ENCODE assay signal across 8 cellular contexts in the genomic region with DNA sequence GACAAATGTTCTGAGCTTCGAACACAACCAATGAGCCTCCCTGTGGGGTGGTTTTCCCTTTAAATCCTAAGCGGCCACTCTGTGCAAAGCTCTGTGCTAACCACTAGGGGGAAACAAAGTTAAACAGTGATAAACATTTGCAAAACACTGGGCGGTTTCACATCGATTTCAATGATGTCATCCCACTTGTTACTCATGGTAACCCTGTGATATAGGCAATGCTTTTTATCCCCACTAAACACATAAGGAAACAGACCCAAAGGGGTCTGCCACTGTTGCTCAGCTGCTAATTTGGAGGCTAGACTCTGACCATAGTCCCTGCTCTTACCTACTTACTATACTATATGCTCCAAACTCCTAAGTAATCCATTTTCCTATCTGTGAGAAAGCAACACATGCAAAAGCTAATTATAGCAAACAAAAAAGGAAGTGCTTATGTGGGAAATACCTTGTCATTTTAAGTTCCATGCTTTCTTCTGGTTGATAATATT. TPM values are rescaled to one million over a fixed set of nuclear protein-coding genes. Genes with fewer than 3 reads are reported as not detected.
DNase-seq lines count a peak whose midpoint lies in the region; ATAC-seq and TF ChIP-seq lines count a peak whose summit lies in the region.

No MANE protein-coding gene starts in this region.

- H3K4me3 Mint-ChIP-seq in activated B cell treated with CpG ODN at 0.5 μM for 24 hours, result no peak overlapping the region
- H3K4me3 Mint-ChIP-seq in endothelial cell (ENCODE audit: unreplicated experiment), result no peak overlapping the region

- peak overlapping the region; percentile 24 for H3K27ac ChIP-seq in mesodermal cell (ENCODE audit: low read depth, low read length, severe bottlenecking)

- H3K36me3 Mint-ChIP-seq in activated B cell treated with CpG ODN at 0.5 μM for 24 hours (ENCODE audit: low read depth), result no peaks in the 10 kb centered on the region
- H3K36me3 Mint-ChIP-seq in endothelial cell (ENCODE audit: low read depth, unreplicated experiment), result no peaks in the 10 kb centered on the region

- peaks cover 24% of the 10 kb centered on the region for H3K27me3 Mint-ChIP-seq in activated B cell treated with CpG ODN at 0.5 μM for 24 hours
- H3K27me3 Mint-ChIP-seq in endothelial cell (ENCODE audit: unreplicated experiment), result no peaks in the 10 kb centered on the region

- WGBS in mesodermal cell (ENCODE audit: insufficient coverage in 2 of 2), 2 experiments, result 3 to 29% methylated on average over 3 of the region's 4 CpGs

- POLR2A ChIA-PET in activated B cell treated with CpG ODN at 0.5 μM for 24 hours (lab: Charles Lee), result interaction anchor here (1.0 to 1.4 kb wide), 2 partner anchors 26 to 29 kb away, joined by 3 to 4 read pairs; no protein-coding TSS in a partner anchor

- no peaks in the 10 kb centered on the region for H3K4me1 ChIP-seq in mesodermal cell (ENCODE audit: control insufficient read depth, insufficient read depth, low read length, poor library complexity, severe bottlenecking)

- H3K9me3 Mint-ChIP-seq in activated B cell treated with CpG ODN at 0.5 μM for 24 hours, result no peaks in the 10 kb centered on the region
- no peaks in the 10 kb centered on the region for H3K9me3 Mint-ChIP-seq in endothelial cell (ENCODE audit: unreplicated experiment)

- H3K27ac Mint-ChIP-seq in activated B cell treated with CpG ODN at 0.5 μM for 24 hours (no peak overlapping the region), endothelial cell (ENCODE audit: unreplicated experiment) (peak overlapping the region; percentile 3)

- no peak overlapping the region for H3K4me3 ChIP-seq in mesodermal cell (ENCODE audit: extremely low read depth, insufficient read depth, low read length, poor library complexity, severe bottlenecking)

- H3K4me1 Mint-ChIP-seq in activated B cell treated with CpG ODN at 0.5 μM for 24 hours (peaks cover 23% of the 10 kb centered on the region), endothelial cell (ENCODE audit: unreplicated experiment) (no peaks in the 10 kb centered on the region)

- intact Hi-C loops in activated B cell treated with CpG ODN at 0.5 μM for 24 hours (cut with micrococcal nuclease), result loop anchor here (1.0 to 2.0 kb wide), 4 partner anchors 25 to 120 kb away; a partner anchor contains a TSS

- no peak for TF ChIP-seq CTCF in activated B cell treated with CpG ODN at 0.5 μM for 24 hours (IDR thresholded peaks at IDR 0.05)
- TF ChIP-seq CTCF in endothelial cell (IDR thresholded peaks at IDR 0.05; ENCODE audit: unreplicated experiment), result peak; percentile 73

- CTCF ChIA-PET in activated B cell treated with CpG ODN at 0.5 μM for 24 hours (lab: Charles Lee), result interaction anchor here (0.7 to 1.8 kb wide), 6 partner anchors 15 to 778 kb away, joined by 3 to 6 read pairs (median 3); no protein-coding TSS in a partner anchor

- peak; percentile 31 for DNase-seq in CMK (ENCODE audit: low read depth)
- peak; percentile 78 for DNase-seq in NCI-H2227 (lab: John Stamatoyannopoulos, UW; ENCODE audit: unreplicated experiment)
- DNase-seq in activated B cell treated with CpG ODN at 0.5 μM for 24 hours, result no peak
- peak; percentile 51 for DNase-seq in endothelial cell (ENCODE audit: low spot score)
- DNase-seq in superior temporal gyrus (ENCODE audit: extremely low spot score), result peak; percentile 87

- no peaks in the 10 kb centered on the region for H3K9me3 ChIP-seq in mesodermal cell (ENCODE audit: control insufficient read depth, low read length)

- ATAC-seq in GM19328 (IDR thresholded peaks at IDR 0.05; ENCODE audit: unreplicated experiment) (peak; percentile 84), HG03342 (IDR thresholded peaks at IDR 0.05; ENCODE audit: unreplicated experiment) (peak; percentile 96), activated B cell treated with CpG ODN at 0.5 μM for 24 hours (ENCODE audit: low read depth) (peak; percentile 78)

- no peaks in the 10 kb centered on the region for H3K36me3 ChIP-seq in mesodermal cell (ENCODE audit: control insufficient read depth, insufficient read depth, low read length)

RNA-seq across cellular contexts. Expression of a gene that starts 57.3 kb away (rescaled TPM):
- total RNA-seq in activated B cell treated with CpG ODN at 0.5 μM for 24 hours, result 0.05 and 0.09 TPM in 2 replicates
- total RNA-seq in endothelial cell (ENCODE audit: unreplicated experiment), result 0.62 TPM
- polyA plus RNA-seq in mesodermal cell (2013, experiment 1 of 2), result 1.2 TPM
- polyA plus RNA-seq in mesodermal cell (2013, experiment 2 of 2), result 2.3 TPM
